Comparison of ENCODE assay signal across 1 cellular context in genomic region chr12:55715833-55716581, GRCh38.
TF ChIP-seq lines count a peak whose summit lies in the region.

Gene BLOC1S1, plus strand, starts transcription at chr12:55716046. Its CDS starts 6 bp downstream, at chr12:55716052.

TF ChIP-seq in HepG2, 621 proteins besides CTCF, POLR2A, EP300 and RAD21 (continued from another document and continues in another):
- no peak for TF ChIP-seq SNAPC4 (CRISPR knock-in tag; IDR thresholded peaks at IDR 0.05)
- TF ChIP-seq ZNF639 (CRISPR knock-in tag; conservative IDR thresholded peaks at IDR 0.05), result 0 out of 2 replicates have a peak, but pooled peaks have one; percentile 44
- no peak for TF ChIP-seq ZFP82 (CRISPR knock-in tag; IDR thresholded peaks at IDR 0.05; ENCODE audit: borderline replicate concordance)
- TF ChIP-seq THAP11 (CRISPR knock-in tag; IDR thresholded peaks at IDR 0.05), result peak; percentile 86
- TF ChIP-seq DMTF1 (CRISPR knock-in tag; IDR thresholded peaks at IDR 0.05), result no peak
- TF ChIP-seq ZBTB25 (CRISPR knock-in tag; IDR thresholded peaks at IDR 0.05), result peak; percentile 69; the same call in 1 of the 2 replicates
- TF ChIP-seq THAP9 (CRISPR knock-in tag; IDR thresholded peaks at IDR 0.05; ENCODE audit: borderline replicate concordance), result peak; percentile 36; the same call in 1 of the 2 replicates
- no peak for TF ChIP-seq ZNF234 (CRISPR knock-in tag; conservative IDR thresholded peaks at IDR 0.05)
- no peak for TF ChIP-seq TBX3 (IDR thresholded peaks at IDR 0.05; ENCODE audit: borderline replicate concordance)
- 0 out of 2 replicates have a peak, but pooled peaks have one; percentile 20 for TF ChIP-seq POGK (CRISPR knock-in tag; conservative IDR thresholded peaks at IDR 0.05)
- peak; percentile 88; the same call in 1 of the 2 replicates for TF ChIP-seq SP4 (CRISPR knock-in tag; IDR thresholded peaks at IDR 0.05)
- TF ChIP-seq ZNF83 (CRISPR knock-in tag; IDR thresholded peaks at IDR 0.05; ENCODE audit: borderline replicate concordance), result no peak
- TF ChIP-seq ZNF577 (CRISPR knock-in tag; IDR thresholded peaks at IDR 0.05; ENCODE audit: borderline replicate concordance, low read depth), result no peak
- no peak for TF ChIP-seq BRF2 (CRISPR knock-in tag; IDR thresholded peaks at IDR 0.05)
- peak; percentile 89 for TF ChIP-seq KMT2B (CRISPR knock-in tag; IDR thresholded peaks at IDR 0.05)
- TF ChIP-seq ASH2L (IDR thresholded peaks at IDR 0.05; ENCODE audit: insufficient read length, low read depth, low read length), result peak; percentile 95
- TF ChIP-seq MIER3 (CRISPR knock-in tag; IDR thresholded peaks at IDR 0.05; ENCODE audit: borderline replicate concordance), result peak; percentile 88
- no peak; the same call in 1 of the 2 replicates for TF ChIP-seq DR1 (CRISPR knock-in tag; IDR thresholded peaks at IDR 0.05)
- no peak for TF ChIP-seq EEA1 (CRISPR knock-in tag; IDR thresholded peaks at IDR 0.05; ENCODE audit: borderline replicate concordance)
- 0 out of 2 replicates have a peak, but pooled peaks have one; percentile 50 for TF ChIP-seq SKIL (CRISPR knock-in tag; IDR thresholded peaks at IDR 0.05; ENCODE audit: borderline replicate concordance)
- TF ChIP-seq DBP (CRISPR knock-in tag; IDR thresholded peaks at IDR 0.05; ENCODE audit: not compliant biosample characterization), result no peak
- TF ChIP-seq TCF7L2 (IDR thresholded peaks at IDR 0.05; ENCODE audit: low read depth, low read length), result no peak
- TF ChIP-seq PRPF4 (IDR thresholded peaks at IDR 0.05; ENCODE audit: low read depth, low read length, poor library complexity, severe bottlenecking), result no peak
- no peak for TF ChIP-seq HMGA1 (CRISPR knock-in tag; conservative IDR thresholded peaks at IDR 0.05)
- TF ChIP-seq KAT8 (CRISPR knock-in tag; IDR thresholded peaks at IDR 0.05), result peak; percentile 100
- TF ChIP-seq BCL3 (CRISPR knock-in tag; IDR thresholded peaks at IDR 0.05), result no peak
- no peak for TF ChIP-seq DNMT1 (CRISPR knock-in tag; IDR thresholded peaks at IDR 0.05)
- peak; percentile 37; the same call in 1 of the 2 replicates for TF ChIP-seq PAXIP1 (CRISPR knock-in tag; conservative IDR thresholded peaks at IDR 0.05)
